ENCODE assay signal across 19 cellular contexts in genomic region chr12:71872401-71872800, GRCh38. TPM values are rescaled to one million over a fixed set of nuclear protein-coding genes. Genes with fewer than 3 reads are reported as not detected.
DNase-seq lines count a peak whose midpoint lies in the region; ATAC-seq, FAIRE-seq and TF ChIP-seq lines count a peak whose summit lies in the region.
"Had no signal": no experiment of that assay in that cellular context is flagged by ENCODE, and none has a peak within 500 bp of the region (broad histone marks: within the 10 kb centered on the region; RNA-seq: fewer than 3 reads in every experiment).

No MANE protein-coding gene starts in this region.

- peak; percentile 58 for FAIRE-seq in G401.6 (lab: Jason Lieb, UNC)
- FAIRE-seq: H54, HepG2 had no signal

- ATAC-seq in GM19395 (IDR thresholded peaks at IDR 0.05; ENCODE audit: unreplicated experiment) (no peak), HG03342 (IDR thresholded peaks at IDR 0.05; ENCODE audit: unreplicated experiment) (no peak)
- ATAC-seq: HepG2 had no signal

- H3K4me3 Mint-ChIP-seq in chondrocyte (ENCODE audit: unreplicated experiment), result no peak overlapping the region
- H3K4me3 Mint-ChIP-seq: CD8-positive, alpha-beta memory T cell; IgD-negative memory B cell had no signal

- WGBS in tibial nerve, 2 donors, result 91% methylated on average over 3 of the region's 3 CpGs

- no peaks in the 10 kb centered on the region for H3K27me3 ChIP-seq in WERI-Rb-1 (ENCODE audit: insufficient read depth, low read depth, severe bottlenecking)
- no peaks in the 10 kb centered on the region for H3K27me3 ChIP-seq in tibial nerve
- H3K27me3 ChIP-seq: BE2C had no signal

- no peak for TF ChIP-seq EP300 in tibial nerve (IDR thresholded peaks at IDR 0.05)

- no peaks in the 10 kb centered on the region for H3K27me3 Mint-ChIP-seq in chondrocyte (ENCODE audit: low read depth)
- H3K27me3 Mint-ChIP-seq: CD4-positive, CD25-positive, alpha-beta regulatory T cell; CD8-positive, alpha-beta memory T cell; IgD-negative memory B cell had no signal

- H3K36me3 ChIP-seq in WERI-Rb-1, result peaks cover 13% of the 10 kb centered on the region
- H3K36me3 ChIP-seq in tibial nerve, result peaks cover 0 to 31% (median 0%) of the 10 kb centered on the region in 3 donors
- H3K36me3 ChIP-seq: BE2C had no signal

- peak overlapping the region; percentile 76 for H3K27ac ChIP-seq in WERI-Rb-1
- no peak overlapping the region for H3K27ac ChIP-seq in tibial nerve
- H3K27ac ChIP-seq: GM23248 had no signal

- peaks cover 0 to 24% (median 0%) of the 10 kb centered on the region in 4 donors for H3K4me1 ChIP-seq in tibial nerve

- H3K27ac Mint-ChIP-seq in chondrocyte (ENCODE audit: unreplicated experiment), result peak overlapping the region; percentile 49
- H3K27ac Mint-ChIP-seq: IgD-negative memory B cell had no signal

- H3K4me3 ChIP-seq in WERI-Rb-1 (ENCODE audit: low read depth, low read length), result no peak overlapping the region
- H3K4me3 ChIP-seq in tibial nerve, result no peak overlapping the region
- H3K4me3 ChIP-seq: GM23248 had no signal

- H3K36me3 Mint-ChIP-seq in chondrocyte (ENCODE audit: low read depth), result peaks cover 10% of the 10 kb centered on the region

- no peak for TF ChIP-seq CTCF in WERI-Rb-1 (IDR thresholded peaks at IDR 0.05; ENCODE audit: low read depth, low read length)
- TF ChIP-seq CTCF in chondrocyte (IDR thresholded peaks at IDR 0.05), result no peak
- no peak for TF ChIP-seq CTCF in tibial nerve (IDR thresholded peaks at IDR 0.05)

- H3K4me1 Mint-ChIP-seq in chondrocyte (ENCODE audit: low read depth), result peaks cover 43% of the 10 kb centered on the region

- H3K9me3 ChIP-seq in WERI-Rb-1 (ENCODE audit: severe bottlenecking), result no peaks in the 10 kb centered on the region
- H3K9me3 ChIP-seq in tibial nerve, result no peaks in the 10 kb centered on the region
- H3K9me3 ChIP-seq: BE2C had no signal

- H3K9me3 Mint-ChIP-seq in chondrocyte (ENCODE audit: low read depth), result no peaks in the 10 kb centered on the region
- H3K9me3 Mint-ChIP-seq: CD8-positive, alpha-beta memory T cell; IgD-negative memory B cell had no signal

- no peak for TF ChIP-seq POLR2A in tibial nerve (IDR thresholded peaks at IDR 0.05)

- DNase-seq in WERI-Rb-1, result no peak
- no peak for DNase-seq in chondrocyte (ENCODE audit: low spot score)
- DNase-seq in tibial nerve (ENCODE audit: low spot score in 2 of 2), result no peak
- DNase-seq: ACHN; BE2C; C1 segment of cervical spinal cord; CD4-positive, CD25-positive, alpha-beta regulatory T cell; CD8-positive, alpha-beta memory T cell; COR-L47; GDM1; GM23248; HCEC 1CT; KBM-7 had no signal

RNA-seq across cellular contexts. Expression of gene TBC1D15, which starts 32.8 kb away (rescaled TPM):
- 31.3 to 40.2 TPM (median 36.1 TPM) in 3 replicates for total RNA-seq in chondrocyte
- 10 to 100 TPM; 45.3 to 66.0 (median 50.1) TPM for total RNA-seq in tibial nerve
